ENCODE assay signal across 21 cellular contexts in genomic region chr9:87528969-87529368, GRCh38.
"Had no signal": no experiment of that assay in that cellular context is flagged by ENCODE, and none has a peak within 500 bp of the region (broad histone marks: within the 10 kb centered on the region; RNA-seq: fewer than 3 reads in every experiment).

No MANE protein-coding gene starts in this region.

- H3K36me3 ChIP-seq: heart left ventricle, left ventricle myocardium inferior, right atrium auricular region, suprapubic skin had no signal

- DNase-seq: activated CD4-positive, alpha-beta memory T cell treated with anti-CD3 and anti-CD28 coated beads, Interleukin-2, amount 10 ng/mL, durations not matched to agents 7 days and 5 days; activated CD4-positive, alpha-beta T cell treated with anti-CD3 and anti-CD28 coated beads for 48 hours; activated CD4-positive, CD25-positive, alpha-beta regulatory T cell; activated CD8-positive, alpha-beta memory T cell treated with anti-CD3 and anti-CD28 coated beads, Interleukin-2, amount 10 ng/mL, durations not matched to agents 7 days and 5 days; activated naive CD4-positive, alpha-beta T cell; activated naive CD8-positive, alpha-beta T cell treated with anti-CD3 and anti-CD28 coated beads for 36 hours; amniotic stem cell; central memory CD4-positive, alpha-beta T cell; erythroblast; heart left ventricle; left ventricle myocardium inferior; mammary epithelial cell; stimulated activated CD4-positive, alpha-beta T cell treated with anti-CD3 and anti-CD28 coated beads, Interleukin-15, amount 100 ng/mL, for 24 hours; stimulated activated CD4-positive, alpha-beta T cell treated with anti-CD3 and anti-CD28 coated beads, Interleukin-2, amount 100 ng/mL, for 48 hours; stimulated activated naive CD8-positive, alpha-beta T cell treated with anti-CD3 and anti-CD28 coated beads, Interleukin-15, amount 100 ng/mL, for 72 hours had no signal

- H3K27ac ChIP-seq: left ventricle myocardium inferior, right atrium auricular region, skin epidermis, suprapubic skin had no signal

- H3K4me1 ChIP-seq: right atrium auricular region had no signal

- H3K27me3 ChIP-seq: heart left ventricle, right atrium auricular region, suprapubic skin had no signal

- H3K4me3 ChIP-seq: heart left ventricle, left ventricle myocardium inferior, right atrium auricular region, skin epidermis, suprapubic skin had no signal

- H3K9me3 ChIP-seq: heart left ventricle, left ventricle myocardium inferior, right atrium auricular region, suprapubic skin had no signal

- FAIRE-seq: colon, endometrium, frontal cortex had no signal

- ATAC-seq: activated CD8-positive, alpha-beta memory T cell treated with anti-CD3 and anti-CD28 coated beads, Interleukin-2, amount 10 ng/mL, durations not matched to agents 7 days and 5 days; stimulated activated naive CD8-positive, alpha-beta T cell treated with anti-CD3 and anti-CD28 coated beads, Interleukin-15, amount 100 ng/mL, for 72 hours had no signal
